8 cellular contexts compared by ENCODE assay signal in the genomic region with DNA sequence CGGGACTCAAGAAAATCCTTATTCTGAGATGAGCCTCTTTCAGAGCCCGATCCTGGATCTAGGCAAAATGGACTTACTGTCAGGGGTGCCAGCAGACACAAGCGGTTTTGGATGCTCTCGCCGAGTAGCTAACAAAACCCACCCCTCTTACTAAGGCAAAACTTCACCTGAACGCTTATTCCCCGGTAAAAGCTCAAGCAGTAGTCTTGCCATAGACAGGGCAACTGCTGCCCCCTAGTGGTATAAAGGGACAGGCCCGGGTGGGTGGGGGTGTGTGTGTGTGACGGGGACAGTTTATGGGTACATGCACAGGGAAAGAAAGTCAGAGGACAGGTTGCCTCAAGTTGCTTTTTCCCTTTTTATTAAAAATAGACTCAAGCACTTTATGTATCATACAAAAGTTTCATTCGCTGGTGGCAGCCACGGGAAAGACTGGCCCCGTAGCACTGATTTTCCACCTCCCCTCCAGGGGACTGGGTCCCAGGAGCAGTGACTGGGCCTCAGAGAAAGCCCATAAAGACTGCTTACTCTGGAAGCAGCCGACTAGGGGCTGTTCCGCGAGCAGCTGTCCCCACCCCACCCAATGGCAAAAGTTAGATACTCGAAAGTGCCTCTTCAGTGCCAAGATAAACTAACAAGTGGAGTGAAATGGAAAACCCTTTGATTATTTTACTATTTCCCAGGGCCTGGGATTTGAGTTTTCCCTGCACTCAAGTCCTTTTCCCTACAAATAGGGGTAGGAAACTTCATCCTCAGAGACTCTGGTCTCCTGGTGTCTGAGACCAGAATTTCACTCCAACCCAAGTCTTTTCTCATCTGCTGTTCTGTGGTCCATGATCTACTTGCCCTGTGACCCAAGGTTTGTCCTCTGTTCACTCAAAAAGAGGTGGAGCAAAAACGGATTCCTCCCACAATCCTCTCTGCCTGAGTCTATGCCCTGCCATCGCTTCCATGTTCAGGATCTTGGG. TPM values are rescaled to one million over a fixed set of nuclear protein-coding genes. Genes with fewer than 3 reads are reported as not detected.
A peak's percentile ranks its signal among the peaks of the same experiment; 100 is the strongest.
DNase-seq lines count a peak whose midpoint lies in the region; ATAC-seq, FAIRE-seq and TF ChIP-seq lines count a peak whose summit lies in the region.

No MANE protein-coding gene starts in this region.

- WGBS in A549 (ENCODE audit: missing lambda C conversion rate), result 39% methylated on average over 18 of the region's 18 CpGs

- POLR2A ChIA-PET in A549 (lab: Yijun Ruan, JAX), result interaction anchor here (0.5 to 1.6 kb wide), 2 partner anchors 77 to 155 kb away, joined by 4 to 13 read pairs; partner anchors contain the start of gene UBE2L6
- POLR2A ChIA-PET in activated CD8-positive, alpha-beta T cell treated with anti-CD3 and anti-CD28 coated beads, Interleukin-2, amount 10 ng/mL, durations not matched to agents 7 days and 5 days (lab: Charles Lee), result interaction anchor here (0.6 to 1.0 kb wide), 4 partner anchors 67 to 128 kb away, joined by 3 to 5 read pairs (median 4); partner anchors contain the start of genes MED19, SELENOH, TMX2 and UBE2L6

- DNase-seq in A549 (ENCODE audit: low read depth in 1 of 2, low spot score in 1 of 2), result peak; percentile 76 to 85
- peak; percentile 76 for DNase-seq in GM12892 (ENCODE audit: insufficient read length)
- DNase-seq in NCI-H748 (lab: John Stamatoyannopoulos, UW; ENCODE audit: unreplicated experiment), result peak; percentile 79
- peak; percentile 91 for DNase-seq in activated CD8-positive, alpha-beta T cell treated with anti-CD3 and anti-CD28 coated beads, Interleukin-2, amount 10 ng/mL, durations not matched to agents 7 days and 5 days
- DNase-seq in stimulated activated CD8-positive, alpha-beta memory T cell treated with anti-CD3 and anti-CD28 coated beads, Interleukin-7, amount 100 ng/mL, for 24 hours (ENCODE audit: low read depth), result peak; percentile 69

- H3K9ac ChIP-seq in endocrine pancreas (ENCODE audit: control insufficient read depth, insufficient read depth, low read length) (peak overlapping the region; percentile 16), muscle layer of colon (ENCODE audit: low read length) (no peak overlapping the region)

- H3K4me3 ChIP-seq in A549 (no peak overlapping the region), endocrine pancreas (ENCODE audit: control insufficient read depth, insufficient read depth, low read length) (no peak overlapping the region), muscle layer of colon (ENCODE audit: low read depth in 1 of 2, low read length in 2 of 2) (no peak overlapping the region)

- peak; percentile 88 for TF ChIP-seq CTCF in A549 (IDR thresholded peaks at IDR 0.05)

- no peaks in the 10 kb centered on the region for H3K9me3 Mint-ChIP-seq in activated CD8-positive, alpha-beta T cell treated with anti-CD3 and anti-CD28 coated beads, Interleukin-2, amount 10 ng/mL, durations not matched to agents 7 days and 5 days (ENCODE audit: insufficient read depth)

- ATAC-seq in A549 (peak; percentile 60 to 76; a peak in 5 of 6 replicates), HG03103 (IDR thresholded peaks at IDR 0.05; ENCODE audit: low read depth, unreplicated experiment) (peak; percentile 57)
- ATAC-seq in activated CD8-positive, alpha-beta T cell treated with anti-CD3 and anti-CD28 coated beads, Interleukin-2, amount 10 ng/mL, durations not matched to agents 7 days and 5 days, result peak; percentile 86

- no peak for FAIRE-seq in A549 (lab: Jason Lieb, UNC)
- FAIRE-seq in GM12892 (lab: Jason Lieb, UNC), result peak; percentile 93

- peaks cover 32% of the 10 kb centered on the region for H3K4me1 ChIP-seq in A549
- no peaks in the 10 kb centered on the region for H3K4me1 ChIP-seq in endocrine pancreas (ENCODE audit: control insufficient read depth, insufficient read depth, low read length)
- peaks cover 51% of the 10 kb centered on the region for H3K4me1 ChIP-seq in muscle layer of colon (ENCODE audit: insufficient read depth, low read length)

- TF ChIP-seq EP300 in A549 (IDR thresholded peaks at IDR 0.05), result no peak

- H3K4me2 ChIP-seq in A549, result 0 out of 3 replicates have a peak overlapping the region, but pooled peaks have one; percentile 12

- TF ChIP-seq RAD21 in A549 (conservative IDR thresholded peaks at IDR 0.05 in 1 of 2, IDR thresholded peaks at IDR 0.05 in 1 of 2), result peak; percentile 74 to 76

- no peaks in the 10 kb centered on the region for H3K36me3 Mint-ChIP-seq in activated CD8-positive, alpha-beta T cell treated with anti-CD3 and anti-CD28 coated beads, Interleukin-2, amount 10 ng/mL, durations not matched to agents 7 days and 5 days (ENCODE audit: low read depth)

- H3K4me3 Mint-ChIP-seq in activated CD8-positive, alpha-beta T cell treated with anti-CD3 and anti-CD28 coated beads, Interleukin-2, amount 10 ng/mL, durations not matched to agents 7 days and 5 days, result no peak overlapping the region

- H3K36me3 ChIP-seq in endocrine pancreas (ENCODE audit: control insufficient read depth, insufficient read depth, low read length), result no peaks in the 10 kb centered on the region
- H3K36me3 ChIP-seq in muscle layer of colon (ENCODE audit: insufficient read depth, low read length), result no peaks in the 10 kb centered on the region

- H3K27me3 ChIP-seq in endocrine pancreas (ENCODE audit: control insufficient read depth, insufficient read depth, low read length) (peaks cover 25% of the 10 kb centered on the region), muscle layer of colon (ENCODE audit: control insufficient read depth in 1 of 2, insufficient read depth in 2 of 2, low read length in 2 of 2) (peaks cover 36 to 41% of the 10 kb centered on the region in 2 donors)

- H3K4me1 Mint-ChIP-seq in activated CD8-positive, alpha-beta T cell treated with anti-CD3 and anti-CD28 coated beads, Interleukin-2, amount 10 ng/mL, durations not matched to agents 7 days and 5 days (ENCODE audit: low read depth), result peaks cover 51% of the 10 kb centered on the region

- H3K27ac ChIP-seq in A549 (no peak overlapping the region), muscle layer of colon (ENCODE audit: low read depth, low read length) (peak overlapping the region; percentile 26)

- H3K27me3 Mint-ChIP-seq in activated CD8-positive, alpha-beta T cell treated with anti-CD3 and anti-CD28 coated beads, Interleukin-2, amount 10 ng/mL, durations not matched to agents 7 days and 5 days (ENCODE audit: low read depth), result peaks cover 53% of the 10 kb centered on the region

- TF ChIP-seq POLR2A in A549 (IDR thresholded peaks at IDR 0.05; ENCODE audit: low read length) (no peak), GM12892 (IDR thresholded peaks at IDR 0.05; ENCODE audit: low read depth, low read length) (no peak)

- CTCF ChIA-PET in A549 (lab: Yijun Ruan, JAX), result interaction anchor here (0.6 to 11.7 kb wide), 46 partner anchors 8 to 327 kb away, joined by 3 to 318 read pairs (median 4); partner anchors contain the start of genes RTN4RL2, SLC43A1, TIMM10 and UBE2L6
- CTCF ChIA-PET in activated CD8-positive, alpha-beta T cell treated with anti-CD3 and anti-CD28 coated beads, Interleukin-2, amount 10 ng/mL, durations not matched to agents 7 days and 5 days (lab: Charles Lee), result interaction anchor here (0.6 to 16.2 kb wide), 42 partner anchors 9 to 919 kb away, joined by 3 to 421 read pairs (median 5); partner anchors contain the start of genes CLP1, RTN4RL2, SELENOH and TIMM10

- H3K27ac Mint-ChIP-seq in activated CD8-positive, alpha-beta T cell treated with anti-CD3 and anti-CD28 coated beads, Interleukin-2, amount 10 ng/mL, durations not matched to agents 7 days and 5 days, result no peak overlapping the region

- H3K9me3 ChIP-seq in A549, result no peaks in the 10 kb centered on the region
- H3K9me3 ChIP-seq in endocrine pancreas (ENCODE audit: control insufficient read depth, low read length), result no peaks in the 10 kb centered on the region
- no peaks in the 10 kb centered on the region for H3K9me3 ChIP-seq in muscle layer of colon (ENCODE audit: low read length)

TF ChIP-seq in A549, 52 proteins besides CTCF, POLR2A, EP300 and RAD21 (continues in another document):
- TF ChIP-seq SMC3 (IDR thresholded peaks at IDR 0.05), result peak; percentile 61

RNA-seq across cellular contexts. Expression of gene YPEL4, which starts 4.7 kb away (rescaled TPM):
- polyA plus RNA-seq in A549 (2011; rRNA removed), result 0.04 and 0.13 TPM in 2 replicates
- polyA plus RNA-seq in A549 (2012; cell fraction: cytosol; rRNA removed), result 0.01 and 0.08 TPM in 2 replicates
- polyA plus RNA-seq in A549 (2012; cell fraction: nucleus; rRNA removed), result 0.04 TPM in 1 of 2 replicates, not detected in the other
- 0.04 to 0.06 TPM in 2 of 3 replicates, not detected in the other for polyA plus RNA-seq in A549 (2017; fragmentation: RNase III; extraction: RNeasy Plus Mini Kit Qiagen cat#74134 plus additional on column Dnase treatment)
- polyA minus RNA-seq in A549 (2011; rRNA and poly(A)+ RNA removed), result 0.10 and 0.17 TPM in 2 replicates
- polyA plus RNA-seq in GM12892 (2012; ENCODE audit: missing spikeins), result 0.49 TPM
- under 1 TPM; 0.11 to 0.13 TPM for total RNA-seq in activated CD8-positive, alpha-beta T cell treated with anti-CD3 and anti-CD28 coated beads, Interleukin-2, amount 10 ng/mL, durations not matched to agents 7 days and 5 days

RNA-seq across cellular contexts. Expression of gene CLP1, which starts 12.5 kb away (rescaled TPM):
- polyA plus RNA-seq in A549 (2011; rRNA removed) (22.8 and 24.2 TPM in 2 replicates), A549 (2017; fragmentation: RNase III; extraction: RNeasy Plus Mini Kit Qiagen cat#74134 plus additional on column Dnase treatment) (31.6 to 33.0 TPM (median 31.8 TPM) in 3 replicates)
- polyA plus RNA-seq in A549 (2012; cell fraction: cytosol; rRNA removed), result 18.3 and 19.5 TPM in 2 replicates
- polyA plus RNA-seq in A549 (2012; cell fraction: nucleus; rRNA removed), result 16.0 and 24.4 TPM in 2 replicates
- polyA minus RNA-seq in A549 (2011; rRNA and poly(A)+ RNA removed), result 21.3 and 25.5 TPM in 2 replicates
- polyA plus RNA-seq in GM12892 (2012; ENCODE audit: missing spikeins), result 19.3 TPM
- total RNA-seq in activated CD8-positive, alpha-beta T cell treated with anti-CD3 and anti-CD28 coated beads, Interleukin-2, amount 10 ng/mL, durations not matched to agents 7 days and 5 days, result 10 to 100 TPM; 18.9 to 20.5 TPM

RNA-seq across cellular contexts. Expression of gene ZDHHC5, which starts 22.9 kb away (rescaled TPM):
- polyA plus RNA-seq in A549 (2011; rRNA removed) (63.8 and 75.9 TPM in 2 replicates), A549 (2017; fragmentation: RNase III; extraction: RNeasy Plus Mini Kit Qiagen cat#74134 plus additional on column Dnase treatment) (44.1 to 47.1 TPM (median 46.5 TPM) in 3 replicates)
- polyA plus RNA-seq in A549 (2012; cell fraction: cytosol; rRNA removed), result 49.6 and 59.2 TPM in 2 replicates
- 62.4 and 72.5 TPM in 2 replicates for polyA plus RNA-seq in A549 (2012; cell fraction: nucleus; rRNA removed)
- polyA minus RNA-seq in A549 (2011; rRNA and poly(A)+ RNA removed), result 116 and 122 TPM in 2 replicates
- 23.5 TPM for polyA plus RNA-seq in GM12892 (2012; ENCODE audit: missing spikeins)
- total RNA-seq in activated CD8-positive, alpha-beta T cell treated with anti-CD3 and anti-CD28 coated beads, Interleukin-2, amount 10 ng/mL, durations not matched to agents 7 days and 5 days, result 10 to 100 TPM; 77.8 to 82.4 TPM

RNA-seq across cellular contexts. Expression of gene SERPING1, which starts 47.5 kb away (rescaled TPM):
- polyA plus RNA-seq in A549 (2011; rRNA removed), result 0.59 and 0.91 TPM in 2 replicates
- 0.15 and 0.19 TPM in 2 replicates for polyA plus RNA-seq in A549 (2012; cell fraction: cytosol; rRNA removed)
- 0.07 TPM in 1 of 2 replicates, not detected in the other for polyA plus RNA-seq in A549 (2012; cell fraction: nucleus; rRNA removed)
- 0.10 to 0.63 TPM (median 0.53 TPM) in 3 replicates for polyA plus RNA-seq in A549 (2017; fragmentation: RNase III; extraction: RNeasy Plus Mini Kit Qiagen cat#74134 plus additional on column Dnase treatment)
- polyA minus RNA-seq in A549 (2011; rRNA and poly(A)+ RNA removed), result 0.79 and 1.1 TPM in 2 replicates
- polyA plus RNA-seq in GM12892 (2012; ENCODE audit: missing spikeins), result not detected
- total RNA-seq in activated CD8-positive, alpha-beta T cell treated with anti-CD3 and anti-CD28 coated beads, Interleukin-2, amount 10 ng/mL, durations not matched to agents 7 days and 5 days, result not detected
